ENCODE assay signal across 32 cellular contexts in the genomic region with DNA sequence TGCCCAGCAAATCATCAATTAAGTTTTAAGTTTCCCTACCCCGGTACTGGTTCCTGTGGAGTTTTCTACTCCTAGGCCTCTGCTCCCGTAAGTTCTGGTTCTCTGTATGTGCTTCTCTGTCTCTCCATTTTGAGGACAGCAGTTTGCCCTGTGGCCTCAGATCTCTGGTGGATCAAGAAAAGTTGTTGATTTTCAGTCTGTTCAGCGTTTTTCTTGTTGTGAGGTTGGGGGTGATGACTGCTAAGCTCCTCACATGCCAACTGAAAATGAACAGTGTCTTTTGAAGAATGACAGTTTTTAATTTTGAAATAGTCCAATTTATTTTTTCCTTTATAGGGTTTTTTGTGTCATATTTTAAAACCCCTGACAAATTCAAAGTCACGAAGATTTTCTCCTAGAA. TPM values are rescaled to one million over a fixed set of nuclear protein-coding genes. Genes with fewer than 3 reads are reported as not detected.
"Had no signal": no experiment of that assay in that cellular context is flagged by ENCODE, and none has a peak within 500 bp of the region (broad histone marks: within the 10 kb centered on the region; RNA-seq: fewer than 3 reads in every experiment).

No MANE protein-coding gene starts in this region.

- DNase-seq: activated CD4-positive, alpha-beta memory T cell treated with anti-CD3 and anti-CD28 coated beads for 36 hours; activated CD4-positive, alpha-beta T cell treated with anti-CD3 and anti-CD28 coated beads, Interleukin-2, amount 10 ng/mL, durations not matched to agents 24 days and 14 days; activated CD8-positive, alpha-beta memory T cell treated with anti-CD3 and anti-CD28 coated beads, Interleukin-2, amount 50 U/mL, for 4 hours; activated effector memory CD4-positive, alpha-beta T cell treated with anti-CD3 and anti-CD28 coated beads, Interleukin-2, amount 50 U/mL, for 16 hours; activated naive CD4-positive, alpha-beta T cell treated with anti-CD3 and anti-CD28 coated beads for 36 hours; activated naive CD8-positive, alpha-beta T cell treated with anti-CD3 and anti-CD28 coated beads for 36 hours; activated T-cell treated with anti-CD3 and anti-CD28 coated beads, Interleukin-2, amount 50 U/mL, for 1 hour; adrenal gland; aorta; body of pancreas; colonic mucosa; effector memory CD4-positive, alpha-beta T cell; foreskin fibroblast; heart left ventricle; hypothalamus; kidney glomerular epithelial cell; lower lobe of right lung; right cardiac atrium; spleen; stimulated activated naive CD8-positive, alpha-beta T cell treated with anti-CD3 and anti-CD28 coated beads, Interleukin-15, Interleukin-2, amounts not matched to agents 100 U/mL and 50 U/mL, for 24 hours; T-helper 9 cell; testis; transverse colon had no signal

- H3K4me3 Mint-ChIP-seq: activated CD4-positive, alpha-beta memory T cell treated with anti-CD3 and anti-CD28 coated beads for 36 hours; activated CD4-positive, alpha-beta T cell treated with anti-CD3 and anti-CD28 coated beads, Interleukin-2, amount 10 ng/mL, durations not matched to agents 24 days and 14 days; activated naive CD4-positive, alpha-beta T cell treated with anti-CD3 and anti-CD28 coated beads for 36 hours; activated naive CD8-positive, alpha-beta T cell treated with anti-CD3 and anti-CD28 coated beads for 36 hours; activated T-helper 1 cell treated with anti-CD3 and anti-CD28 coated beads, Interleukin-12 subunit alpha, Interleukin-12 subunit beta, Interleukin-2, Interleukin-4 antibody, amounts not matched to agents 30 ng/mL and 10 ng/mL and 1 ng/mL, durations not matched to agents 14 hours and 24 hours and 36 hours; T-helper 1 cell treated with Interleukin-12 subunit alpha and Interleukin-12 subunit beta and Interleukin-4 antibody, amounts not matched to agents 30 μg/mL and 1 μg/mL, for 36 hours had no signal

- H3K27me3 Mint-ChIP-seq: activated naive CD8-positive, alpha-beta T cell treated with anti-CD3 and anti-CD28 coated beads for 36 hours had no signal

- H3K36me3 ChIP-seq: adrenal gland, colonic mucosa, lower lobe of right lung, transverse colon had no signal

- H3K4me1 Mint-ChIP-seq: activated CD4-positive, alpha-beta T cell treated with anti-CD3 and anti-CD28 coated beads, Interleukin-2, amount 10 ng/mL, durations not matched to agents 24 days and 14 days; activated naive CD8-positive, alpha-beta T cell treated with anti-CD3 and anti-CD28 coated beads for 36 hours had no signal

- ATAC-seq: activated CD4-positive, CD25-positive, alpha-beta regulatory T cell treated with anti-CD3 and anti-CD28 coated beads, Interleukin-2, amount 50 U/mL, for 24 hours; body of pancreas; esophagus mucosa; heart left ventricle; left lobe of liver; lower lobe of right lung; right cardiac atrium; stimulated activated naive CD8-positive, alpha-beta T cell treated with anti-CD3 and anti-CD28 coated beads, Interleukin-15, Interleukin-2, amounts not matched to agents 100 U/mL and 50 U/mL, for 24 hours had no signal

- H3K27me3 ChIP-seq: adrenal gland, body of pancreas, colonic mucosa, heart left ventricle, spleen, testis, transverse colon had no signal

- H3K27ac Mint-ChIP-seq: activated CD4-positive, alpha-beta memory T cell treated with anti-CD3 and anti-CD28 coated beads for 36 hours; activated CD4-positive, alpha-beta T cell treated with anti-CD3 and anti-CD28 coated beads, Interleukin-2, amount 10 ng/mL, durations not matched to agents 24 days and 14 days; activated naive CD4-positive, alpha-beta T cell treated with anti-CD3 and anti-CD28 coated beads for 36 hours; activated naive CD8-positive, alpha-beta T cell treated with anti-CD3 and anti-CD28 coated beads for 36 hours; activated T-helper 1 cell treated with anti-CD3 and anti-CD28 coated beads, Interleukin-12 subunit alpha, Interleukin-12 subunit beta, Interleukin-2, Interleukin-4 antibody, amounts not matched to agents 30 ng/mL and 10 ng/mL and 1 ng/mL, durations not matched to agents 14 hours and 24 hours and 36 hours; T-helper 1 cell treated with Interleukin-12 subunit alpha and Interleukin-12 subunit beta and Interleukin-4 antibody, amounts not matched to agents 30 μg/mL and 1 μg/mL, for 36 hours had no signal

- H3K27ac ChIP-seq: adrenal gland, body of pancreas, colonic mucosa, heart left ventricle, lower lobe of right lung, spleen, testis, transverse colon, VCaP had no signal

- H3K4me3 ChIP-seq: adrenal gland, body of pancreas, colonic mucosa, heart left ventricle, lower lobe of right lung, spleen, testis, transverse colon had no signal

- H3K9me3 ChIP-seq: body of pancreas, colonic mucosa, testis, transverse colon had no signal

- H3K4me1 ChIP-seq: adrenal gland, colonic mucosa, heart left ventricle, lower lobe of right lung, spleen, testis had no signal

RNA-seq across cellular contexts. Expression of a gene that starts 31.7 kb away (rescaled TPM):
- total RNA-seq: activated CD4-positive, alpha-beta memory T cell treated with anti-CD3 and anti-CD28 coated beads for 36 hours; activated naive CD4-positive, alpha-beta T cell treated with anti-CD3 and anti-CD28 coated beads for 36 hours; activated naive CD8-positive, alpha-beta T cell treated with anti-CD3 and anti-CD28 coated beads for 36 hours; adrenal gland; endothelial cell of umbilical vein; heart left ventricle; lower lobe of right lung; mesenteric fat pad; omental fat pad; right cardiac atrium; spleen had no signal
- polyA plus RNA-seq: endothelial cell of umbilical vein, heart left ventricle had no signal
